26 cellular contexts compared by ENCODE assay signal in the genomic region with DNA sequence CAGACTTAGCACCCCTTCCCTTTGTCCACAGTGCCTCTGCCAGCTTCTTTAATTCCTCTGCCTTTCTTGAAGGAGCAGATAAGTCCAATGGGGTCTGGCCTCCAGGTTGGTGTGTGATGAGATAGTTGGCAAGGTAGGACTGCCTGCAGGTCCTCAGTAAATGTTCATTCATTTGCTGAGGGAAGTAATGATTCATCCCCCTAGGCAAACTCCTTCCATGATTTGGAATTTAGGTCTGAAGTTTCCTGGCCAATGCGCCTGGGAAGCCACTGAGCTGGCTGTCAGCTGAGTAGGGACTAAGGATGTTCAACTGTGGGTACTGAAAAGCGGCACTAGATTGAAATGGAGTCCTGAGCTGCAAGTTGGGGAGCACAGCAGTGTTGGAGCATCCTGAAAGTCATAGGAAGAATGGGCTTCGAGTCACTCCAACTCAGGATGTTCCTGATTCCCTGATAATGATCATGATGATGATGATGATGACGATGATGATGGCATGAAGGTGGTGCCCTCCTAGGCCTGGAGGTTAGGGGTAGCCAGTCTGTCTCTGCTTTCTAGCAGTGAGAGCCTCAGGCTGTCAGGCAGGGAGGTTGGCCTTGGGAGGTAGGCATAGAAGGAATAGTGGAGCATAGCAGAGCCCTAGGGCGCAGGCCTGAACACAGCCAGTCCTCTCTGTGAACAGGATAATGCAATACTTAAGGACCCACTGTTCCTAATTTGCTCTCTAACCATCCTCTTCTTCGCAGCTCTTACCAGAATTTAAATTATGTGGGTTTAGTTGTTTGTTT. TPM values are rescaled to one million over a fixed set of nuclear protein-coding genes. Genes with fewer than 3 reads are reported as not detected.
A peak's percentile ranks its signal among the peaks of the same experiment; 100 is the strongest.
DNase-seq lines count a peak whose midpoint lies in the region; ATAC-seq and TF ChIP-seq lines count a peak whose summit lies in the region.
"Had no signal": no experiment of that assay in that cellular context is flagged by ENCODE, and none has a peak within 500 bp of the region (broad histone marks: within the 10 kb centered on the region; RNA-seq: fewer than 3 reads in every experiment).

No MANE protein-coding gene starts in this region.

- 83% methylated on average over 6 of the region's 6 CpGs; no CpG with 5 or more reads in 1 of the 2 donors for WGBS in transverse colon (ENCODE audit: low coverage in 1 of 2), 2 donors

- H3K27me3 ChIP-seq in muscle layer of colon (ENCODE audit: control insufficient read depth in 1 of 2, insufficient read depth in 2 of 2, low read length in 2 of 2) = no peaks in the 10 kb centered on the region
- no peaks in the 10 kb centered on the region for H3K27me3 ChIP-seq in transverse colon
- H3K27me3 ChIP-seq: body of pancreas, left lung, Peyer's patch, suprapubic skin had no signal

- peaks cover 73% of the 10 kb centered on the region for H3K4me1 ChIP-seq in muscle layer of colon (ENCODE audit: insufficient read depth, low read length)
- peaks cover 31 to 49% (median 34%) of the 10 kb centered on the region in 4 donors for H3K4me1 ChIP-seq in transverse colon

- H3K36me3 Mint-ChIP-seq in activated naive CD8-positive, alpha-beta T cell treated with anti-CD3 and anti-CD28 coated beads, Interleukin-2, amount 10 ng/mL, durations not matched to agents 7 days and 5 days = no peaks in the 10 kb centered on the region
- H3K36me3 Mint-ChIP-seq in activated naive CD8-positive, alpha-beta T cell treated with anti-CD3 and anti-CD28 coated beads, Interleukin-2, amount 50 U/mL, for 24 hours (ENCODE audit: low read depth) = no peaks in the 10 kb centered on the region
- peaks cover 30% of the 10 kb centered on the region for H3K36me3 Mint-ChIP-seq in chondrocyte (ENCODE audit: low read depth)
- H3K36me3 Mint-ChIP-seq in natural killer cell = no peaks in the 10 kb centered on the region
- H3K36me3 Mint-ChIP-seq: activated naive CD8-positive, alpha-beta T cell treated with anti-CD3 and anti-CD28 coated beads for 36 hours; CD4-positive, alpha-beta memory T cell had no signal

- H3K27ac Mint-ChIP-seq in activated naive CD8-positive, alpha-beta T cell treated with anti-CD3 and anti-CD28 coated beads, Interleukin-2, amount 10 ng/mL, durations not matched to agents 7 days and 5 days = peak overlapping the region; percentile 4
- H3K27ac Mint-ChIP-seq in activated naive CD8-positive, alpha-beta T cell treated with anti-CD3 and anti-CD28 coated beads, Interleukin-2, amount 50 U/mL, for 24 hours = no peak overlapping the region
- peak overlapping the region; percentile 70 for H3K27ac Mint-ChIP-seq in chondrocyte (ENCODE audit: unreplicated experiment)
- H3K27ac Mint-ChIP-seq in natural killer cell = no peak overlapping the region
- H3K27ac Mint-ChIP-seq: activated CD4-positive, alpha-beta T cell treated with anti-CD3 and anti-CD28 coated beads, Interleukin-2, amount 10 ng/mL, durations not matched to agents 7 days and 5 days; activated naive CD8-positive, alpha-beta T cell treated with anti-CD3 and anti-CD28 coated beads for 36 hours; activated T-helper 17 cell treated with anti-CD3 and anti-CD28 coated beads, Interleukin-2, amount 50 U/mL, for 72 hours; CD4-positive, alpha-beta memory T cell; endodermal cell; T-helper 17 cell had no signal

- no peaks in the 10 kb centered on the region for H3K36me3 ChIP-seq in muscle layer of colon (ENCODE audit: insufficient read depth, low read length)
- H3K36me3 ChIP-seq in transverse colon = no peaks in the 10 kb centered on the region
- H3K36me3 ChIP-seq: left lung, Peyer's patch, suprapubic skin had no signal

- POLR2A ChIA-PET in activated naive CD8-positive, alpha-beta T cell treated with anti-CD3 and anti-CD28 coated beads, Interleukin-2, amount 10 ng/mL, durations not matched to agents 7 days and 5 days (lab: Charles Lee) = no interaction called here

- H3K4me1 Mint-ChIP-seq in activated naive CD8-positive, alpha-beta T cell treated with anti-CD3 and anti-CD28 coated beads, Interleukin-2, amount 10 ng/mL, durations not matched to agents 7 days and 5 days = no peaks in the 10 kb centered on the region
- no peaks in the 10 kb centered on the region for H3K4me1 Mint-ChIP-seq in activated naive CD8-positive, alpha-beta T cell treated with anti-CD3 and anti-CD28 coated beads, Interleukin-2, amount 50 U/mL, for 24 hours
- peaks cover 94% of the 10 kb centered on the region for H3K4me1 Mint-ChIP-seq in chondrocyte (ENCODE audit: low read depth)
- H3K4me1 Mint-ChIP-seq in natural killer cell = no peaks in the 10 kb centered on the region
- H3K4me1 Mint-ChIP-seq: activated CD4-positive, alpha-beta T cell treated with anti-CD3 and anti-CD28 coated beads, Interleukin-2, amount 10 ng/mL, durations not matched to agents 7 days and 5 days; activated naive CD8-positive, alpha-beta T cell treated with anti-CD3 and anti-CD28 coated beads for 36 hours; activated T-helper 17 cell treated with anti-CD3 and anti-CD28 coated beads, Interleukin-2, amount 50 U/mL, for 72 hours; CD4-positive, alpha-beta memory T cell; T-helper 17 cell had no signal

- no peak overlapping the region for H3K4me3 ChIP-seq in muscle layer of colon (ENCODE audit: low read depth in 1 of 2, low read length in 2 of 2)
- no peak overlapping the region for H3K4me3 ChIP-seq in transverse colon
- H3K4me3 ChIP-seq: body of pancreas, left lung, Peyer's patch, suprapubic skin had no signal

- H3K27me3 Mint-ChIP-seq in activated naive CD8-positive, alpha-beta T cell treated with anti-CD3 and anti-CD28 coated beads, Interleukin-2, amount 10 ng/mL, durations not matched to agents 7 days and 5 days = peaks cover 8% of the 10 kb centered on the region
- H3K27me3 Mint-ChIP-seq in activated naive CD8-positive, alpha-beta T cell treated with anti-CD3 and anti-CD28 coated beads, Interleukin-2, amount 50 U/mL, for 24 hours = peaks cover 7% of the 10 kb centered on the region
- no peaks in the 10 kb centered on the region for H3K27me3 Mint-ChIP-seq in chondrocyte (ENCODE audit: low read depth)
- H3K27me3 Mint-ChIP-seq in natural killer cell (ENCODE audit: low read depth in 2 of 2) = peaks cover 0 to 32% of the 10 kb centered on the region in 2 donors
- H3K27me3 Mint-ChIP-seq: activated T-helper 17 cell treated with anti-CD3 and anti-CD28 coated beads, Interleukin-2, amount 50 U/mL, for 72 hours had no signal

- TF ChIP-seq EP300 in transverse colon (IDR thresholded peaks at IDR 0.05; ENCODE audit: low read depth) = no peak

- DNase-seq in activated naive CD8-positive, alpha-beta T cell treated with anti-CD3 and anti-CD28 coated beads, Interleukin-2, amount 10 ng/mL, durations not matched to agents 7 days and 5 days = no peak
- DNase-seq in activated naive CD8-positive, alpha-beta T cell treated with anti-CD3 and anti-CD28 coated beads, Interleukin-2, amount 50 U/mL, for 24 hours = no peak
- DNase-seq in chondrocyte (ENCODE audit: low spot score) (no peak), transverse colon (no peak), SW480 (ENCODE audit: low spot score) (no peak), natural killer cell (no peak)
- DNase-seq in activated naive CD4-positive, alpha-beta T cell treated with Interleukin-2 at 50 U/mL for 16 hours = no peak
- DNase-seq: activated CD4-positive, alpha-beta T cell treated with anti-CD3 and anti-CD28 coated beads, Interleukin-2, amount 10 ng/mL, durations not matched to agents 7 days and 5 days; activated naive CD8-positive, alpha-beta T cell treated with anti-CD3 and anti-CD28 coated beads for 36 hours; body of pancreas; CD4-positive, alpha-beta memory T cell; cortex of kidney; endodermal cell; GDM1; head of caudate nucleus; left lung; NCI-H1105 treated with DMSO at 0.1 percent for 48 hours; NCI-H510A; NK-92 treated with Interleukin-12 subunit alpha and Interleukin-12 subunit beta, amount 100 ng/mL, for 24 hours; Peyer's patch; T-helper 17 cell had no signal

- TF ChIP-seq POLR2A in transverse colon (IDR thresholded peaks at IDR 0.05) = no peak

- no peak overlapping the region for H3K9ac ChIP-seq in muscle layer of colon (ENCODE audit: low read length)

- H3K27ac ChIP-seq in muscle layer of colon (ENCODE audit: low read depth, low read length) (peak overlapping the region; percentile 77), transverse colon (peak overlapping the region; percentile 69 to 87 (median 84))
- H3K27ac ChIP-seq: 22Rv1, body of pancreas, suprapubic skin had no signal

- intact Hi-C loops in transverse colon (cut with DNase I; ENCODE audit: low total_unique reads) = loop anchor here (5.0 kb wide), 2 partner anchors 45 to 670 kb away; no protein-coding TSS in a partner anchor
- intact Hi-C loops in natural killer cell (cut with micrococcal nuclease) = no loop called here

- H3K4me3 Mint-ChIP-seq in activated naive CD8-positive, alpha-beta T cell treated with anti-CD3 and anti-CD28 coated beads, Interleukin-2, amount 10 ng/mL, durations not matched to agents 7 days and 5 days = no peak overlapping the region
- no peak overlapping the region for H3K4me3 Mint-ChIP-seq in activated naive CD8-positive, alpha-beta T cell treated with anti-CD3 and anti-CD28 coated beads, Interleukin-2, amount 50 U/mL, for 24 hours
- H3K4me3 Mint-ChIP-seq in chondrocyte (ENCODE audit: unreplicated experiment) (no peak overlapping the region), natural killer cell (no peak overlapping the region)
- H3K4me3 Mint-ChIP-seq: activated CD4-positive, alpha-beta T cell treated with anti-CD3 and anti-CD28 coated beads, Interleukin-2, amount 10 ng/mL, durations not matched to agents 7 days and 5 days; activated naive CD8-positive, alpha-beta T cell treated with anti-CD3 and anti-CD28 coated beads for 36 hours; activated T-helper 17 cell treated with anti-CD3 and anti-CD28 coated beads, Interleukin-2, amount 50 U/mL, for 72 hours; CD4-positive, alpha-beta memory T cell; endodermal cell; neural crest cell; T-helper 17 cell had no signal

- no peaks in the 10 kb centered on the region for H3K9me3 ChIP-seq in muscle layer of colon (ENCODE audit: low read length)
- no peaks in the 10 kb centered on the region for H3K9me3 ChIP-seq in transverse colon
- H3K9me3 ChIP-seq: body of pancreas, left lung, Peyer's patch, suprapubic skin had no signal

- no peaks in the 10 kb centered on the region for H3K9me3 Mint-ChIP-seq in activated naive CD8-positive, alpha-beta T cell treated with anti-CD3 and anti-CD28 coated beads, Interleukin-2, amount 10 ng/mL, durations not matched to agents 7 days and 5 days
- no peaks in the 10 kb centered on the region for H3K9me3 Mint-ChIP-seq in activated naive CD8-positive, alpha-beta T cell treated with anti-CD3 and anti-CD28 coated beads, Interleukin-2, amount 50 U/mL, for 24 hours
- no peaks in the 10 kb centered on the region for H3K9me3 Mint-ChIP-seq in chondrocyte (ENCODE audit: low read depth)
- no peaks in the 10 kb centered on the region for H3K9me3 Mint-ChIP-seq in natural killer cell
- H3K9me3 Mint-ChIP-seq: activated CD4-positive, alpha-beta T cell treated with anti-CD3 and anti-CD28 coated beads, Interleukin-2, amount 10 ng/mL, durations not matched to agents 7 days and 5 days; activated naive CD8-positive, alpha-beta T cell treated with anti-CD3 and anti-CD28 coated beads for 36 hours; activated T-helper 17 cell treated with anti-CD3 and anti-CD28 coated beads, Interleukin-2, amount 50 U/mL, for 72 hours; endodermal cell; neural crest cell had no signal

- ATAC-seq in activated naive CD8-positive, alpha-beta T cell treated with anti-CD3 and anti-CD28 coated beads, Interleukin-2, amount 10 ng/mL, durations not matched to agents 7 days and 5 days (ENCODE audit: low read depth) = no peak
- ATAC-seq in activated naive CD8-positive, alpha-beta T cell treated with anti-CD3 and anti-CD28 coated beads, Interleukin-2, amount 50 U/mL, for 24 hours = no peak
- no peak for ATAC-seq in natural killer cell
- ATAC-seq: activated T-helper 17 cell treated with anti-CD3 and anti-CD28 coated beads, Interleukin-2, amount 50 U/mL, for 72 hours; body of pancreas; left lung; T-helper 17 cell had no signal

- no peak for TF ChIP-seq CTCF in chondrocyte (IDR thresholded peaks at IDR 0.05)
- no peak for TF ChIP-seq CTCF in transverse colon (IDR thresholded peaks at IDR 0.05)
- TF ChIP-seq CTCF in natural killer cell (IDR thresholded peaks at IDR 0.05) = no peak

- in situ Hi-C loops in transverse colon (cut with MboI; ENCODE audit: low pct_ligation_motif_present in 1 of 4, low pct_unique_long_range_greater_than_20kb in 1 of 4, low sequenced_read_pairs in 3 of 4) = no loop called here

RNA-seq across cellular contexts. Expression of a gene that starts 44.7 kb away (rescaled TPM):
- total RNA-seq in activated naive CD8-positive, alpha-beta T cell treated with anti-CD3 and anti-CD28 coated beads, Interleukin-2, amount 10 ng/mL, durations not matched to agents 7 days and 5 days = not detected
- 1,370 to 2,411 TPM (median 2,366 TPM) in 3 replicates for total RNA-seq in chondrocyte
- 100 to 1,000 TPM in 2 of 4 donors, 10 to 100 TPM in 2; 75.1 to 322 (median 115) TPM for total RNA-seq in transverse colon
- not detected for total RNA-seq in natural killer cell
- total RNA-seq: activated CD4-positive, alpha-beta T cell treated with anti-CD3 and anti-CD28 coated beads, Interleukin-2, amount 10 ng/mL, durations not matched to agents 7 days and 5 days; activated naive CD8-positive, alpha-beta T cell treated with anti-CD3 and anti-CD28 coated beads for 36 hours; CD4-positive, alpha-beta memory T cell had no signal

RNA-seq across cellular contexts. Expression of a gene that starts 44.9 kb away (rescaled TPM):
- not detected for total RNA-seq in activated naive CD8-positive, alpha-beta T cell treated with anti-CD3 and anti-CD28 coated beads, Interleukin-2, amount 10 ng/mL, durations not matched to agents 7 days and 5 days
- total RNA-seq in chondrocyte (2,319 to 5,210 TPM (median 5,209 TPM) in 3 replicates), transverse colon (100 to 1,000 TPM in 2 of 4 donors, 10 to 100 TPM in 2; 46.4 to 180 (median 99.2) TPM), natural killer cell (not detected)
- total RNA-seq: activated naive CD8-positive, alpha-beta T cell treated with anti-CD3 and anti-CD28 coated beads for 36 hours; activated T-helper 17 cell treated with anti-CD3 and anti-CD28 coated beads, Interleukin-2, amount 50 U/mL, for 72 hours; CD4-positive, alpha-beta memory T cell had no signal

Comparison
In these comparisons a context has a peak if more than half of its experiments do, and no peak if none do; other contexts are left out.
1. H3K27ac Mint-ChIP-seq: peak in activated naive CD8-positive, alpha-beta T cell treated with anti-CD3 and anti-CD28 coated beads, Interleukin-2, amount 10 ng/mL, durations not matched to agents 7 days and 5 days (single experiment) and chondrocyte (single experiment); none in activated naive CD8-positive, alpha-beta T cell treated with anti-CD3 and anti-CD28 coated beads, Interleukin-2, amount 50 U/mL, for 24 hours (single experiment) and natural killer cell (0 of 2).
2. RNA of a gene that starts 44.7 kb away (total RNA-seq): 1,370 to 2,411 TPM in chondrocyte and 75.1 to 322 TPM in transverse colon; not detected in activated naive CD8-positive, alpha-beta T cell treated with anti-CD3 and anti-CD28 coated beads, Interleukin-2, amount 10 ng/mL, durations not matched to agents 7 days and 5 days and not detected in natural killer cell; every median in the first group is over 10 times any median in the second.
3. RNA of a gene that starts 44.9 kb away (total RNA-seq): 2,319 to 5,210 TPM in chondrocyte and 46.4 to 180 TPM in transverse colon; not detected in activated naive CD8-positive, alpha-beta T cell treated with anti-CD3 and anti-CD28 coated beads, Interleukin-2, amount 10 ng/mL, durations not matched to agents 7 days and 5 days and not detected in natural killer cell; every median in the first group is over 10 times any median in the second.